1 cellular context compared by ENCODE assay signal in the genomic region with DNA sequence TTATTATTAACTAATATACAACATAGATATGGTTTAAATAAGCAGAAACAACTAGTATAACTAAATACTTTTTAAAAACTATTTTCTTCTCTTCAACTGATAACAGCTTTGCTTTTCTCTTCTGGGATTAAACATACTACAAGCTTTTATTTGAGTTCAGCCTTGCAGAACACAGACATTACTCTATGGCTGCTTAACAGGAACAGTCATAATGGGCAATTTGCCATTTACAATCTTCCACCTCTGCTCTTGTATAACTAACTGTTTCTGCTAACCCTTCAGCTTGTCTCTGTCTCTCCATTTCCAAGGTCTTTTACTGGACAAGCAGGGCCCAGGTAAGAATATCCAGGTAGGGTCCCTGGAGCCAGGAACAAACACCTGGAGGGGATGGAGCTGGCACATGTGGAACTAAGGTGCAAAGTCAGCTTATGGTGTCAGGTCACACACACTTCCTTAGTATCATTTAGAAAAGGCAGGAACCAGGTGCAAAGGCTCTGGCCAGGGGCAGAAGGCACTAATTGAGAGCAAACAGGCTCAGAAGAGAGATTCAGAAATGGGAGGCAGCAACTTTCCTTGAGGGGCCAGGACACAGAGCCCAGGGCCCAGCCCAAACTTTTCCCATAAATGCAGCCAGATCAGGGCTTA.
TF ChIP-seq lines count a peak whose summit lies in the region.

No MANE protein-coding gene starts in this region.

TF ChIP-seq in SK-N-SH treated with all-trans-retinoic acid at 6 μM for 48 hours, 23 proteins besides CTCF, POLR2A, EP300 and RAD21 (continued from another document):
- no peak for TF ChIP-seq ZC3H10 (CRISPR knock-in tag; IDR thresholded peaks at IDR 0.05)
- no peak for TF ChIP-seq ZNF70 (CRISPR knock-in tag; IDR thresholded peaks at IDR 0.05)
- TF ChIP-seq SNAI2 (CRISPR knock-in tag; IDR thresholded peaks at IDR 0.05) = no peak
- TF ChIP-seq GLIS3 (CRISPR knock-in tag; IDR thresholded peaks at IDR 0.05) = no peak
- no peak for TF ChIP-seq ARNTL (CRISPR knock-in tag; IDR thresholded peaks at IDR 0.05; ENCODE audit: borderline replicate concordance, low read depth)
- no peak for TF ChIP-seq RARB (CRISPR knock-in tag; IDR thresholded peaks at IDR 0.05)
- no peak for TF ChIP-seq ZNF8 (CRISPR knock-in tag; IDR thresholded peaks at IDR 0.05)
- no peak for TF ChIP-seq ESRRG (CRISPR knock-in tag; IDR thresholded peaks at IDR 0.05)
- TF ChIP-seq, protein P1, sequence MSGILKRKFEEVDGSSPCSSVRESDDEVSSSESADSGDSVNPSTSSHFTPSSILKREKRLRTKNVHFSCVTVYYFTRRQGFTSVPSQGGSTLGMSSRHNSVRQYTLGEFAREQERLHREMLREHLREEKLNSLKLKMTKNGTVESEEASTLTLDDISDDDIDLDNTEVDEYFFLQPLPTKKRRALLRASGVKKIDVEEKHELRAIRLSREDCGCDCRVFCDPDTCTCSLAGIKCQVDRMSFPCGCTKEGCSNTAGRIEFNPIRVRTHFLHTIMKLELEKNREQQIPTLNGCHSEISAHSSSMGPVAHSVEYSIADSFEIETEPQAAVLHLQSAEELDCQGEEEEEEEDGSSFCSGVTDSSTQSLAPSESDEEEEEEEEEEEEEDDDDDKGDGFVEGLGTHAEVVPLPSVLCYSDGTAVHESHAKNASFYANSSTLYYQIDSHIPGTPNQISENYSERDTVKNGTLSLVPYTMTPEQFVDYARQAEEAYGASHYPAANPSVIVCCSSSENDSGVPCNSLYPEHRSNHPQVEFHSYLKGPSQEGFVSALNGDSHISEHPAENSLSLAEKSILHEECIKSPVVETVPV (CRISPR knock-in tag; IDR thresholded peaks at IDR 0.05) = no peak
- TF ChIP-seq PPARA (CRISPR knock-in tag; IDR thresholded peaks at IDR 0.05; ENCODE audit: borderline replicate concordance) = no peak
- no peak for TF ChIP-seq ZFP30 (CRISPR knock-in tag; IDR thresholded peaks at IDR 0.05)
